8 cellular contexts compared by ENCODE assay signal in the genomic region with DNA sequence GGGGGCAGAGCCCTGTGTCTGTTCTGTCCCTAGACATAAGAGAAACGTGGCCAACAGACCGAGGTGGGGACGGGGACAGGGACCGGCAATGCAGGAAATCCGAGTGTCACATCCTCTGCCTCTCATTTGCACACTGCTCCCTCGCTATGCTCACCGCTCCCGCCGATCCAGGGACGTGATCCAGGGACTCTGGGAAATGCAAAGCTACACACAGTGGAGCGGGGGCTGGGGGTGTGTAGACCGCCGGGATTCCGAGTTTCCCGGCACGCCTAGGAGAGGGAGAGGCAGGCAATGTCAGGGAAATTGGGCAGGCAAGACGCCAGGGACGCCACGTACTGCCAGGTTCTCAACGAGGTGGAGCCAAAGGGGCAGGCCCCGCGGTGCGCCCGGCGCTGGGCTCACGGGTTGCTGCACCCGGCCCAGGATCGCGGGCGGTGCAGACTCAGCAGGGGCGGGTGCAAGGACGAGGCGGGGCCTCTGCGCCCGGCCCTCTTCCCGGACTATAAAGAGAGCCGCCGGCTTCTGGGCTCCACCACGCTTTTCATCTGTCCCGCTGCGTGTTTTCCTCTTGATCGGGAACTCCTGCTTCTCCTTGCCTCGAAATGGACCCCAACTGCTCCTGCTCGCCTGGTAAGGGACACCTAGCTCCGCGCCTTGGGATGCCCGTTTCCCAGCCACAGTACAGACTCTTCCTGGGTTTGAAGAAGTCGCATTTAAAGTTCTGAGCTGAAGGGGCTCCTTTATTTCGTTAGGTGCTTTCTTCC. TPM values are rescaled to one million over a fixed set of nuclear protein-coding genes. Genes with fewer than 3 reads are reported as not detected.
DNase-seq lines count a peak whose midpoint lies in the region; ATAC-seq and TF ChIP-seq lines count a peak whose summit lies in the region.

A gene (plus strand): TSS at position 532 of the 764 bp plus-strand sequence. CDS start 71 bp downstream, at position 603.

- peak within 1 kb of the TSS; percentile 75 to 92 (median 87) for H3K27ac Mint-ChIP-seq in CD14-positive monocyte
- H3K27ac Mint-ChIP-seq in activated CD4-positive, alpha-beta memory T cell treated with anti-CD3 and anti-CD28 coated beads for 36 hours = peak within 1 kb of the TSS; percentile 93

- DNase-seq in CD14-positive monocyte (ENCODE audit: low spot score) (peak; percentile 71), NCI-H774 (lab: John Stamatoyannopoulos, UW) (peak; percentile 89), dorsolateral prefrontal cortex (peak; percentile 72 to 97 (median 90)), lower lobe of right lung (peak; percentile 94)
- peak; percentile 96 for DNase-seq in activated CD4-positive, alpha-beta memory T cell treated with anti-CD3 and anti-CD28 coated beads for 36 hours
- peak; percentile 81 to 91 (median 87) for DNase-seq in stimulated activated CD4-positive, alpha-beta T cell treated with anti-CD3 and anti-CD28 coated beads, TNF-alpha, amount 100 ng/mL, for 24 hours (ENCODE audit: low read depth in 3 of 3)

- H3K4me1 Mint-ChIP-seq in CD14-positive monocyte = peaks cover 24% of the 10 kb centered on the region
- H3K4me1 Mint-ChIP-seq in activated CD4-positive, alpha-beta memory T cell treated with anti-CD3 and anti-CD28 coated beads for 36 hours (ENCODE audit: low read depth) = peaks cover 22% of the 10 kb centered on the region

- H3K27me3 ChIP-seq in dorsolateral prefrontal cortex = no peaks in the 10 kb centered on the region
- H3K27me3 ChIP-seq in lower lobe of right lung (ENCODE audit: low read depth) = peaks cover 2% of the 10 kb centered on the region

- intact Hi-C loops in CD14-positive monocyte (cut with micrococcal nuclease) = no loop called here
- intact Hi-C loops in activated CD4-positive, alpha-beta memory T cell treated with anti-CD3 and anti-CD28 coated beads for 36 hours (cut with micrococcal nuclease) = loop anchor here (1.0 to 5.0 kb wide), 5 partner anchors 19 to 74 kb away; a partner anchor contains a TSS
- intact Hi-C loops in dorsolateral prefrontal cortex (cut with DNase I) = loop anchor here (5.0 to 10.0 kb wide), 3 partner anchors 50 to 157 kb away; a partner anchor contains a TSS
- intact Hi-C loops in lower lobe of right lung (cut with DNase I) = no loop called here

- CTCF ChIA-PET in activated CD4-positive, alpha-beta memory T cell treated with anti-CD3 and anti-CD28 coated beads for 36 hours (lab: Charles Lee) = interaction anchor here (1.2 to 4.3 kb wide), 3 partner anchors 20 to 106 kb away, joined by 4 to 24 read pairs (median 5); no protein-coding TSS in a partner anchor

- H3K9me3 Mint-ChIP-seq in CD14-positive monocyte = peaks cover 5 to 17% (median 12%) of the 10 kb centered on the region in 7 donors
- peaks cover 3% of the 10 kb centered on the region for H3K9me3 Mint-ChIP-seq in activated CD4-positive, alpha-beta memory T cell treated with anti-CD3 and anti-CD28 coated beads for 36 hours

- ATAC-seq in GM19372 (IDR thresholded peaks at IDR 0.05; ENCODE audit: low read depth, unreplicated experiment) (peak; percentile 97), HG03521 (IDR thresholded peaks at IDR 0.05; ENCODE audit: unreplicated experiment) (peak; percentile 97), lower lobe of right lung (peak; percentile 99)

- H3K4me1 ChIP-seq in lower lobe of right lung = peaks cover 22% of the 10 kb centered on the region

- H3K27ac ChIP-seq in dorsolateral prefrontal cortex = peak within 1 kb of the TSS in 58 of 59 donors; percentile 23 to 93 (median 81)
- H3K27ac ChIP-seq in lower lobe of right lung = peak within 1 kb of the TSS; percentile 84

- TF ChIP-seq CTCF in CD14-positive monocyte (IDR thresholded peaks at IDR 0.05) (no peak), dorsolateral prefrontal cortex (IDR thresholded peaks at IDR 0.05 in 54 of 56, conservative IDR thresholded peaks at IDR 0.05 in 2 of 56; ENCODE audit: low read depth in 1 of 56, partially characterized antibody in 56 of 56) (peak in 17 of 56 donors; percentile 8 to 44 (median 17)), lower lobe of right lung (IDR thresholded peaks at IDR 0.05) (peak; percentile 7)

- peaks cover 7 to 8% of the 10 kb centered on the region in 2 donors for H3K36me3 Mint-ChIP-seq in CD14-positive monocyte
- peaks cover 8% of the 10 kb centered on the region for H3K36me3 Mint-ChIP-seq in activated CD4-positive, alpha-beta memory T cell treated with anti-CD3 and anti-CD28 coated beads for 36 hours

- POLR2A ChIA-PET in activated CD4-positive, alpha-beta memory T cell treated with anti-CD3 and anti-CD28 coated beads for 36 hours (lab: Charles Lee) = interaction anchor here (0.6 to 2.4 kb wide), 6 partner anchors 12 to 203 kb away, joined by 3 to 7 read pairs (median 3); a partner anchor contains a TSS

- no peaks in the 10 kb centered on the region for H3K36me3 ChIP-seq in lower lobe of right lung

- H3K9me3 ChIP-seq in lower lobe of right lung = no peaks in the 10 kb centered on the region

- H3K4me3 ChIP-seq in dorsolateral prefrontal cortex = peak within 1 kb of the TSS; percentile 39 to 78 (median 66)
- peak within 1 kb of the TSS; percentile 68 for H3K4me3 ChIP-seq in lower lobe of right lung

- H3K4me3 Mint-ChIP-seq in CD14-positive monocyte = peak within 1 kb of the TSS; percentile 94 to 98
- H3K4me3 Mint-ChIP-seq in activated CD4-positive, alpha-beta memory T cell treated with anti-CD3 and anti-CD28 coated beads for 36 hours = peak within 1 kb of the TSS; percentile 91

- H3K27me3 Mint-ChIP-seq in CD14-positive monocyte (ENCODE audit: low read depth in 3 of 3) = peaks cover 13 to 15% (median 15%) of the 10 kb centered on the region in 3 donors
- H3K27me3 Mint-ChIP-seq in activated CD4-positive, alpha-beta memory T cell treated with anti-CD3 and anti-CD28 coated beads for 36 hours = no peaks in the 10 kb centered on the region

RNA-seq across cellular contexts. Expression of the gene that starts here (rescaled TPM):
- 10 to 100 TPM; 55.4 to 87.9 TPM for polyA plus RNA-seq in CD14-positive monocyte
- 10 to 100 TPM; 31.9 to 38.1 TPM for total RNA-seq in activated CD4-positive, alpha-beta memory T cell treated with anti-CD3 and anti-CD28 coated beads for 36 hours
- 100 to 1,000 TPM in 109 of 120 experiments, 10 to 100 TPM in 11; 69.5 to 909 (median 191) TPM for total RNA-seq in dorsolateral prefrontal cortex
- 95.7 TPM for total RNA-seq in lower lobe of right lung

Comparison
In these comparisons a context has a peak if more than half of its experiments do, and no peak if none do; other contexts are left out.
1. Peak in every context shown above with its lines: DNase-seq, ATAC-seq, H3K4me3 ChIP-seq and H3K27ac ChIP-seq.
2. intact Hi-C loops: an anchor here in activated CD4-positive, alpha-beta memory T cell treated with anti-CD3 and anti-CD28 coated beads for 36 hours (1.0 to 5.0 kb wide) and dorsolateral prefrontal cortex (5.0 to 10.0 kb wide); none called in CD14-positive monocyte and lower lobe of right lung.